14 cellular contexts compared by ENCODE assay signal in genomic region chr15:51103330-51103729, GRCh38. TPM values are rescaled to one million over a fixed set of nuclear protein-coding genes. Genes with fewer than 3 reads are reported as not detected.
DNase-seq lines count a peak whose midpoint lies in the region; ATAC-seq and TF ChIP-seq lines count a peak whose summit lies in the region.
"Had no signal": no experiment of that assay in that cellular context is flagged by ENCODE, and none has a peak within 500 bp of the region (broad histone marks: within the 10 kb centered on the region; RNA-seq: fewer than 3 reads in every experiment).

No MANE protein-coding gene starts in this region.

- H3K9me3 ChIP-seq in body of pancreas (no peaks in the 10 kb centered on the region), upper lobe of right lung (no peaks in the 10 kb centered on the region)

- DNase-seq in HCEC 1CT (peak; percentile 90), body of pancreas (no peak), kidney tubule cell (ENCODE audit: low spot score) (peak; percentile 4), upper lobe of right lung (no peak), NCI-H187 (lab: John Stamatoyannopoulos, UW) (no peak), NCI-H1105 treated with DMSO at 0.1 percent for 48 hours (lab: John Stamatoyannopoulos, UW) (no peak)
- DNase-seq: activated CD4-positive, alpha-beta T cell treated with anti-CD3 and anti-CD28 coated beads for 36 hours; activated naive CD8-positive, alpha-beta T cell treated with anti-CD3 and anti-CD28 coated beads, Interleukin-2, amount 50 U/mL, for 24 hours; activated T-cell treated with anti-CD3 and anti-CD28 coated beads, Interleukin-2, amount 50 U/mL, for 1 hour; DND-41; foreskin melanocyte; NCI-H774; T-helper 2 cell had no signal

- H3K4me1 ChIP-seq in body of pancreas (no peaks in the 10 kb centered on the region), upper lobe of right lung (peaks cover 2% of the 10 kb centered on the region)

- TF ChIP-seq CTCF in body of pancreas (IDR thresholded peaks at IDR 0.05) (no peak), upper lobe of right lung (IDR thresholded peaks at IDR 0.05) (no peak)

- H3K36me3 ChIP-seq in body of pancreas (replicated peaks in 1 of 2; ENCODE audit: insufficient read depth in 1 of 2, low read depth in 2 of 2) (no peaks in the 10 kb centered on the region), upper lobe of right lung (no peaks in the 10 kb centered on the region)

- intact Hi-C loops in body of pancreas (cut with DNase I): no loop called here
- intact Hi-C loops in upper lobe of right lung (cut with DNase I): no loop called here

- ATAC-seq in body of pancreas (peak; percentile 54), upper lobe of right lung (peak; percentile 11), HG03460 (IDR thresholded peaks at IDR 0.05; ENCODE audit: unreplicated experiment) (no peak)
- ATAC-seq: activated CD4-positive, alpha-beta T cell treated with anti-CD3 and anti-CD28 coated beads for 36 hours; activated naive CD8-positive, alpha-beta T cell treated with anti-CD3 and anti-CD28 coated beads, Interleukin-2, amount 50 U/mL, for 24 hours had no signal

- no peak overlapping the region for H3K4me3 ChIP-seq in body of pancreas
- H3K4me3 ChIP-seq in upper lobe of right lung: no peak overlapping the region

- no peak for TF ChIP-seq POLR2A in body of pancreas (IDR thresholded peaks at IDR 0.05)

- H3K27ac ChIP-seq in body of pancreas (no peak overlapping the region), upper lobe of right lung (peak overlapping the region; percentile 69)

- H3K27me3 ChIP-seq in body of pancreas: no peaks in the 10 kb centered on the region
- H3K27me3 ChIP-seq in upper lobe of right lung: no peaks in the 10 kb centered on the region

- 58 to 65% methylated on average over 1 of the region's 1 CpG for WGBS in body of pancreas, 2 donors

RNA-seq across cellular contexts. Expression of gene TNFAIP8L3, which starts 8.6 kb away (rescaled TPM):
- total RNA-seq in body of pancreas (1 to 10 TPM in 1 of 2 donors, not detected in 1; 2.9 TPM), upper lobe of right lung (10.9 TPM)
- total RNA-seq: activated CD4-positive, alpha-beta T cell treated with anti-CD3 and anti-CD28 coated beads for 36 hours had no signal

Comparison
In these comparisons a context has a peak if more than half of its experiments do, and no peak if none do; other contexts are left out.
1. DNase-seq: peak in HCEC 1CT (single experiment) and kidney tubule cell (single experiment); none in body of pancreas (0 of 4), upper lobe of right lung (single experiment), NCI-H187 (0 of 2) and NCI-H1105 treated with DMSO at 0.1 percent for 48 hours (single experiment).